Comparison of ENCODE assay signal across 5 cellular contexts in the genomic region with DNA sequence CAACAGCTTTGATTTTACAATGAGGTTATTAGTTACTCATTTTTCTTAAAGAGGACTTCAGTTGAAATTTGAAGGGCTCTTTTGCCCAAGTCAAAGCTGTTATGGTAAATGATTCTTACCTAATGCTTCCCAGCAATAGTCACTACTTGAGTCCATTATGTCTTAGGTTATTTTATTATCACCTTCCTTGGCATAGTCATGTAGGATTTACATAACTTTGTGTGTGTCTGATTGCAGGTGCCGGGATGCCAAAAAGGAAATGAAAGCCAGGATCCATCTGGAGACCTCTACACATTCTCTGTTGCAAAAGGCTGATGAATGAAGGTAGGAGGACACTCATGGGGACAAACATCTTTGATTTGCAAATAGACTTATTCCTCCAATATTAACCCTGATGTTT. TPM values are rescaled to one million over a fixed set of nuclear protein-coding genes. Genes with fewer than 3 reads are reported as not detected.
"Had no signal": no experiment of that assay in that cellular context is flagged by ENCODE, and none has a peak within 500 bp of the region (broad histone marks: within the 10 kb centered on the region; RNA-seq: fewer than 3 reads in every experiment).

No MANE protein-coding gene starts in this region.

- H3K27ac Mint-ChIP-seq: GM23338, H9 had no signal

- H3K4me3 Mint-ChIP-seq: GM23338, H9 had no signal

- ATAC-seq: GM23338, K562 had no signal

- H3K4me3 ChIP-seq: GM23338, K562 had no signal

- DNase-seq: H9, HCEC 1CT, IMR-90 had no signal

- H3K9me3 Mint-ChIP-seq: GM23338, H9 had no signal

RNA-seq across cellular contexts. Expression of a gene that starts 38.8 kb away (rescaled TPM):
- total RNA-seq: IMR-90, K562 had no signal
